ENCODE assay signal across 11 cellular contexts in genomic region chr1:224641030-224641429, GRCh38. TPM values are rescaled to one million over a fixed set of nuclear protein-coding genes. Genes with fewer than 3 reads are reported as not detected.
DNase-seq lines count a peak whose midpoint lies in the region; ATAC-seq, FAIRE-seq and TF ChIP-seq lines count a peak whose summit lies in the region.
"Had no signal": no experiment of that assay in that cellular context is flagged by ENCODE, and none has a peak within 500 bp of the region (broad histone marks: within the 10 kb centered on the region; RNA-seq: fewer than 3 reads in every experiment).

No MANE protein-coding gene starts in this region.

- no peak overlapping the region for H2AFZ ChIP-seq in keratinocyte (ENCODE audit: control insufficient read depth, low read length)

- no peak overlapping the region for H3K4me2 ChIP-seq in keratinocyte (ENCODE audit: control insufficient read depth, extremely low read depth, insufficient read depth, low read depth, low read length)

- peak; percentile 48 for DNase-seq in ELF-1 (ENCODE audit: low read depth, low spot score)
- peak; percentile 63 for DNase-seq in HT-29 (ENCODE audit: low spot score)
- DNase-seq in OCI-M1 (lab: John Stamatoyannopoulos, UW) = peak; percentile 24
- DNase-seq in keratinocyte (ENCODE audit: low read depth, low spot score) = no peak
- DNase-seq in stimulated activated naive CD4-positive, alpha-beta T cell treated with Interleukin-2 at 50 U/mL for 16 hours (lab: John Stamatoyannopoulos, UW) = no peak
- DNase-seq in esophagus squamous epithelium (lab: John Stamatoyannopoulos, UW) = no peak
- DNase-seq: activated T-cell treated with anti-CD3 and anti-CD28 coated beads for 4 hours; GF-D8; nucleus accumbens; stimulated activated CD4-positive, alpha-beta T cell treated with anti-CD3 and anti-CD28 coated beads, Interleukin-2, amount 100 ng/mL, for 24 hours had no signal

- H3K36me3 ChIP-seq in keratinocyte (ENCODE audit: control insufficient read depth in 2 of 2, extremely low read depth in 1 of 2, insufficient read depth in 2 of 2, low read length in 2 of 2) (no peaks in the 10 kb centered on the region), esophagus squamous epithelium (no peaks in the 10 kb centered on the region)

- WGBS in esophagus squamous epithelium, 2 donors = 49 to 65% methylated on average over 7 of the region's 7 CpGs

- H3K9me3 ChIP-seq in keratinocyte (ENCODE audit: control insufficient read depth, low read depth, low read length) = no peaks in the 10 kb centered on the region
- H3K9me3 ChIP-seq in esophagus squamous epithelium = no peaks in the 10 kb centered on the region

- H4K20me1 ChIP-seq in keratinocyte (ENCODE audit: control insufficient read depth, extremely low read depth, insufficient read depth, low read length) = no peaks in the 10 kb centered on the region

- no peak overlapping the region for H3K9ac ChIP-seq in keratinocyte (ENCODE audit: control insufficient read depth, extremely low read depth, insufficient read depth, low read length)

- TF ChIP-seq POLR2A in esophagus squamous epithelium (IDR thresholded peaks at IDR 0.05) = no peak

- H3K27ac ChIP-seq in keratinocyte (ENCODE audit: control insufficient read depth, insufficient read depth, low read length) (no peak overlapping the region), esophagus squamous epithelium (no peak overlapping the region)

- H3K79me2 ChIP-seq in keratinocyte (ENCODE audit: control insufficient read depth, insufficient read depth, low read length) = no peaks in the 10 kb centered on the region

- no peak for ATAC-seq in GM21717 (IDR thresholded peaks at IDR 0.05; ENCODE audit: unreplicated experiment)

- H3K4me3 ChIP-seq in keratinocyte (ENCODE audit: control insufficient read depth in 2 of 3, extremely low read depth in 1 of 3, insufficient read depth in 2 of 3, low read depth in 1 of 3, low read length in 3 of 3) (no peak overlapping the region), esophagus squamous epithelium (no peak overlapping the region)

- dilution Hi-C loops in keratinocyte (cut with MboI; ENCODE audit: extremely low pct_ligation_motif_present, low sequenced_read_pairs) = no loop called here

- TF ChIP-seq CTCF in keratinocyte (optimal IDR thresholded peaks at IDR 0.05 in 1 of 3, IDR thresholded peaks at IDR 0.05 in 1 of 3, conservative IDR thresholded peaks at IDR 0.05 in 1 of 3; ENCODE audit: extremely low read depth in 1 of 3, insufficient read depth in 2 of 3, low read length in 3 of 3) (peak in 2 of 3 experiments; percentile 59 to 82), esophagus squamous epithelium (IDR thresholded peaks at IDR 0.05) (peak in 1 of 6 experiments; percentile 28)

- intact Hi-C loops in esophagus squamous epithelium (cut with DNase I) = loop anchor here (10.0 kb wide), 2 partner anchors 126 to 214 kb away; no protein-coding TSS in a partner anchor

- no peaks in the 10 kb centered on the region for H3K9me1 ChIP-seq in keratinocyte (ENCODE audit: control insufficient read depth, extremely low read depth, insufficient read depth, low read length)

- no peak for FAIRE-seq in keratinocyte (lab: Jason Lieb, UNC)

- H3K27me3 ChIP-seq in keratinocyte (ENCODE audit: control insufficient read depth, extremely low read depth, insufficient read depth, low read length) = no peaks in the 10 kb centered on the region
- peaks cover 0 to 6% (median 0%) of the 10 kb centered on the region in 4 donors for H3K27me3 ChIP-seq in esophagus squamous epithelium

- no peaks in the 10 kb centered on the region for H3K4me1 ChIP-seq in keratinocyte (ENCODE audit: control insufficient read depth, extremely low read depth, insufficient read depth, low read length)
- no peaks in the 10 kb centered on the region for H3K4me1 ChIP-seq in esophagus squamous epithelium

RNA-seq across cellular contexts. Expression of gene CNIH3, which starts 24.9 kb away (rescaled TPM):
- 1.1 and 1.9 TPM in 2 replicates for total RNA-seq in HT-29 (2014; rRNA removed; shearing (Covaris generic))
- polyA plus RNA-seq in keratinocyte = 0.71 to 1.5 TPM (median 0.81 TPM) in 3 replicates
- not detected for polyA plus RNA-seq in keratinocyte (2011; ENCODE audit: low read depth)
- polyA plus RNA-seq in keratinocyte (2011; cell fraction: cytosol; rRNA removed) = 0.57 and 0.65 TPM in 2 replicates
- polyA plus RNA-seq in keratinocyte (2011; cell fraction: nucleus; rRNA removed) = 0.70 and 0.88 TPM in 2 replicates
- polyA plus RNA-seq in keratinocyte (2012; ENCODE audit: low replicate concordance) = 1.2 and 1.5 TPM in 2 replicates
- 1.7 to 4.0 TPM (median 2.6 TPM) in 3 replicates for polyA minus RNA-seq in keratinocyte
- not detected for polyA minus RNA-seq in keratinocyte (2011; cell fraction: cytosol; rRNA and poly(A)+ RNA removed)
- 0.95 and 2.8 TPM in 2 replicates for polyA minus RNA-seq in keratinocyte (2011; cell fraction: nucleus; rRNA and poly(A)+ RNA removed)
- 1 to 10 TPM in 2 of 4 donors, under 1 TPM in 1, not detected in 1; 0.34 to 3.2 (median 1.2) TPM for total RNA-seq in esophagus squamous epithelium

Comparison
In these comparisons a context has a peak if more than half of its experiments do, and no peak if none do; other contexts are left out.
1. DNase-seq: peak in ELF-1 (single experiment), HT-29 (single experiment) and OCI-M1 (single experiment); none in keratinocyte (single experiment), stimulated activated naive CD4-positive, alpha-beta T cell treated with Interleukin-2 at 50 U/mL for 16 hours (single experiment) and esophagus squamous epithelium (single experiment).